ENCODE assay signal across 17 cellular contexts in genomic region chr21:36263797-36264196, GRCh38. TPM values are rescaled to one million over a fixed set of nuclear protein-coding genes. Genes with fewer than 3 reads are reported as not detected.
DNase-seq lines count a peak whose midpoint lies in the region; ATAC-seq and TF ChIP-seq lines count a peak whose summit lies in the region.
"Had no signal": no experiment of that assay in that cellular context is flagged by ENCODE, and none has a peak within 500 bp of the region (broad histone marks: within the 10 kb centered on the region; RNA-seq: fewer than 3 reads in every experiment).

No MANE protein-coding gene starts in this region.

- H3K4me3 Mint-ChIP-seq in memory B cell (no peak overlapping the region), MCF 10A (ENCODE audit: unreplicated experiment) (no peak overlapping the region)
- H3K4me3 Mint-ChIP-seq: CD14-positive monocyte had no signal

- BruUV-seq in MCF 10A (replicated peaks; lab: Mats Ljungman, UMichigan): no TSS peak

- H3K27me3 Mint-ChIP-seq in memory B cell (no peaks in the 10 kb centered on the region), MCF 10A (ENCODE audit: insufficient read depth, unreplicated experiment) (no peaks in the 10 kb centered on the region)

- TF ChIP-seq CTCF in OCI-LY1 (IDR thresholded peaks at IDR 0.05; ENCODE audit: low read length) (no peak), MCF 10A (IDR thresholded peaks at IDR 0.05; ENCODE audit: unreplicated experiment) (no peak)

- H3K9me2 ChIP-seq in OCI-LY1 (ENCODE audit: low read depth, low read length): no peaks in the 10 kb centered on the region

- no peaks in the 10 kb centered on the region for H3K27me3 ChIP-seq in OCI-LY1 (ENCODE audit: insufficient read depth, low read length)

- peaks cover 30% of the 10 kb centered on the region for H3K4me1 Mint-ChIP-seq in memory B cell
- H3K4me1 Mint-ChIP-seq in MCF 10A (ENCODE audit: insufficient read depth, unreplicated experiment): no peaks in the 10 kb centered on the region

- H3K27ac Mint-ChIP-seq in memory B cell (peak overlapping the region; percentile 58), MCF 10A (ENCODE audit: low read depth, unreplicated experiment) (no peak overlapping the region)

- no peaks in the 10 kb centered on the region; the same call in 1 of the 2 replicates for H3K36me3 ChIP-seq in OCI-LY1 (ENCODE audit: insufficient read depth, low read length)

- no peaks in the 10 kb centered on the region for H3K9me3 ChIP-seq in OCI-LY1 (ENCODE audit: low read length)

- H3K36me3 Mint-ChIP-seq in memory B cell (peaks cover 44% of the 10 kb centered on the region), MCF 10A (ENCODE audit: insufficient read depth, unreplicated experiment) (no peaks in the 10 kb centered on the region)

- H4K20me1 ChIP-seq in OCI-LY1 (ENCODE audit: insufficient read depth, low read length): no peaks in the 10 kb centered on the region

- no peak overlapping the region for H3K4me3 ChIP-seq in OCI-LY1 (ENCODE audit: low read depth, low read length, poor library complexity, severe bottlenecking)

- no peak overlapping the region for H3K9ac ChIP-seq in OCI-LY1 (ENCODE audit: low read length)

- H3K9me3 Mint-ChIP-seq in memory B cell (peaks cover 4% of the 10 kb centered on the region), MCF 10A (ENCODE audit: unreplicated experiment) (peaks cover 6% of the 10 kb centered on the region)

- peak; percentile 25 for ATAC-seq in memory B cell (ENCODE audit: low read depth)

- CTCF ChIA-PET in MCF 10A (lab: Yijun Ruan, JAX): interaction anchor here (0.5 to 1.2 kb wide), 9 partner anchors 33 to 151 kb away, joined by 3 to 5 read pairs (median 3); no protein-coding TSS in a partner anchor

- H3F3A ChIP-seq in OCI-LY1 (ENCODE audit: insufficient read depth, low read length): no peaks in the 10 kb centered on the region

- DNase-seq in NCI-H2171 treated with DMSO at 0.1 percent for 48 hours (lab: John Stamatoyannopoulos, UW): peak; percentile 56
- DNase-seq in NCI-H2171 (lab: John Stamatoyannopoulos, UW): no peak
- DNase-seq in memory B cell (ENCODE audit: low spot score in 2 of 2): no peak
- no peak for DNase-seq in T-helper 2 cell
- no peak for DNase-seq in GM19238 (ENCODE audit: insufficient read length, low spot score)
- no peak for DNase-seq in MCF 10A (ENCODE audit: unreplicated experiment)
- DNase-seq: DMS53, GF-D8, IMR-90, NCI-H1105, NCI-H2029 treated with DMSO at 0.1 percent for 48 hours, NCI-H226, NCI-H524, NCI-H82, OCI-M1 had no signal

- H3K4me2 ChIP-seq in OCI-LY1 (ENCODE audit: low read length): no peak overlapping the region

- peak overlapping the region; percentile 3 for H3K27ac ChIP-seq in OCI-LY1 (ENCODE audit: low read depth, low read length, poor library complexity, severe bottlenecking)

- peaks cover 39% of the 10 kb centered on the region for H3K4me1 ChIP-seq in OCI-LY1 (ENCODE audit: insufficient read depth, low read length, severe bottlenecking)

- H3K79me2 ChIP-seq in OCI-LY1 (ENCODE audit: insufficient read depth, low read length): no peaks in the 10 kb centered on the region

- intact Hi-C loops in MCF 10A (cut with micrococcal nuclease): loop anchor here (5.0 kb wide), 1 partner anchor 69 kb away; no protein-coding TSS in a partner anchor

- H2AFZ ChIP-seq in OCI-LY1 (ENCODE audit: low read length): no peak overlapping the region

- POLR2A ChIA-PET in MCF 10A (lab: Yijun Ruan, JAX): interaction anchor here (0.7 to 3.5 kb wide), 4 partner anchors 10 to 59 kb away, joined by 3 to 16 read pairs (median 4); partner anchors contain the start of gene MORC3

RNA-seq across cellular contexts. Expression of gene MORC3, which starts 56.2 kb away (rescaled TPM):
- 31.1 and 32.3 TPM in 2 replicates for total RNA-seq in MCF 10A (2022)
